In the genomic region with DNA sequence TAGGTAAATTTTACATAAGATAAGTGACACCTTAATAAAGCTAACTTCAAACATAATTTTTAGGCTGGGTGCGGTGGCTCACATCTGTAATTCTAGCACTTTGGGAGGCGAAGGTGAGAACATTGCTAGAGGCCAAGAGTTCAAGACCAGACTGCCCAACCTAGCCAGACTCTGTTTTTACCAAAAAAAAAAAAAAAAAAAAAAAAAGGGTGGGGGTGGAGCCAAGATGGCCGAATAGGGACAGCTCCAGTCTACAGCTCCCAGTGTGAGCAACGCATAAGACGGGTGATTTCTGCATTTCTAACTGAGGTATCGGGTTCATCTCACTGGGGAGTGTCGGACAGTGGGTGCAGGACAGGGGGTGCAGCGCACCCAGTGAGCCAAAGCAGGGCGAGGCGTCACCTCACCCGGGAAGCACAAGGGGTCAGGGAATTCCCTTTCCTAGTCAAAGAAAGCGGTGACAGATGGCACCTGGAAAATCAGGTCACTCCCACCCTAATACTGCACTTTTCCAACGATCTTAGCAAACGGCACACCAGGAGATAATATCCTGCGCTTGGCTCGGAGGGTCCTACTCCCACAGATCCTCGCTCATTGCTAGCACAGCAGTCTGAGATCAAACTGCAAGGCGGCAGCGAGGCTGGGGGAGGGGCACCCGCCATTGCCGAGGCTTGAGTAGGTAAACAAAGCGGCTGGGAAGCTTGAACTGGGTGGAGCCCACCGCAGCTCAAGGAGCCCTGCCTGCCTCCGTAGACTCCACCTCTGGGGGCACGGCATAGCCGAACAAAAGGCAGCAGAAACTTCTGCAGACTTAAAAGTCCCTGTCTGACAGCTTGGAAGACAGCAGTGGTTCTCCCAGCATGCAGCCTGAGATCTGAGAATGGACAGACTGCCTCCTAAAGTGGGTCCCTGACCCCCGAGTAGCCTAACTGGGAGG, we compare ENCODE assay signal across 8 cellular contexts. TPM values are rescaled to one million over a fixed set of nuclear protein-coding genes. Genes with fewer than 3 reads are reported as not detected.
DNase-seq lines count a peak whose midpoint lies in the region; ATAC-seq and TF ChIP-seq lines count a peak whose summit lies in the region.
"Not testable (repeated sequence)": the region's sequence is repeated elsewhere in the genome, so short reads cannot be mapped to it uniquely, and the experiment has no call there.

No MANE protein-coding gene starts in this region.

- H3K27ac Mint-ChIP-seq in central memory CD8-positive, alpha-beta T cell (ENCODE audit: low read depth): not testable (repeated sequence)

- H3K9me3 Mint-ChIP-seq in central memory CD8-positive, alpha-beta T cell: not testable (repeated sequence)

- intact Hi-C loops in Panc1 (cut with micrococcal nuclease; ENCODE audit: unreplicated experiment): not testable (repeated sequence)

- H3K27me3 Mint-ChIP-seq in central memory CD8-positive, alpha-beta T cell: not testable (repeated sequence)

- not testable (repeated sequence) for DNase-seq in Panc1 (ENCODE audit: low read depth, low spot score); central memory CD8-positive, alpha-beta T cell (ENCODE audit: low spot score in 2 of 2)
- DNase-seq in activated T-cell treated with anti-CD3 and anti-CD28 coated beads, Interleukin-2, amount 50 U/mL, for 1 hour: peak; percentile 53
- peak in 1 of 2 donors; percentile 62 for DNase-seq in cardiac muscle cell (ENCODE audit: low read depth in 1 of 2, low spot score in 1 of 2)

- CTCF ChIA-PET in Panc1 (lab: Charles Lee): interaction anchor here (0.6 kb wide), 1 partner anchor 33 kb away, joined by 5 read pairs; no protein-coding TSS in a partner anchor

- H3K36me3 ChIP-seq in ACC112 (ENCODE audit: insufficient read depth, low read length); HUES48 (ENCODE audit: control insufficient read depth, insufficient read depth, low read length); Panc1 (ENCODE audit: control insufficient read depth, insufficient read depth, low read length); cardiac muscle cell; mesodermal cell (ENCODE audit: control insufficient read depth, insufficient read depth, low read length); skeletal muscle tissue (ENCODE audit: control insufficient read depth in 3 of 3, insufficient read depth in 3 of 3, low read length in 3 of 3): not testable (repeated sequence)

- H3K27ac ChIP-seq in ACC112 (ENCODE audit: low read depth, low read length); mesodermal cell (ENCODE audit: low read depth, low read length, severe bottlenecking); skeletal muscle tissue (ENCODE audit: low read depth, low read length): not testable (repeated sequence)
- H3K27ac ChIP-seq in HUES48 (ENCODE audit: low read depth, low read length): peak overlapping the region; percentile 68
- peak overlapping the region; percentile 29 for H3K27ac ChIP-seq in Panc1 (ENCODE audit: low read length)
- peak overlapping the region; percentile 30 for H3K27ac ChIP-seq in cardiac muscle cell

- H3K4me3 ChIP-seq in ACC112 (ENCODE audit: low read depth, low read length) (peak overlapping the region; percentile 67), HUES48 (ENCODE audit: low read depth, low read length) (peak overlapping the region; percentile 75), Panc1 (ENCODE audit: low read depth in 2 of 2, low read length in 2 of 2) (peak overlapping the region; percentile 44 to 65), cardiac muscle cell (peak overlapping the region; percentile 25), mesodermal cell (ENCODE audit: extremely low read depth, insufficient read depth, low read length, poor library complexity, severe bottlenecking) (peak overlapping the region; percentile 23), skeletal muscle tissue (ENCODE audit: low read length in 3 of 3) (peak overlapping the region; percentile 65 to 67 (median 67))

- not testable (repeated sequence) for H3K79me2 ChIP-seq in ACC112 (ENCODE audit: control insufficient read depth, insufficient read depth, low read length, unreplicated experiment)

- H3K4me1 ChIP-seq in ACC112 (ENCODE audit: control insufficient read depth, insufficient read depth, low read length, unreplicated experiment) (peaks cover 14% of the 10 kb centered on the region), cardiac muscle cell (ENCODE audit: low read depth) (peaks cover 11% of the 10 kb centered on the region)
- H3K4me1 ChIP-seq in HUES48 (ENCODE audit: control insufficient read depth, insufficient read depth, low read length); Panc1 (ENCODE audit: control insufficient read depth, insufficient read depth, low read length); mesodermal cell (ENCODE audit: control insufficient read depth, insufficient read depth, low read length, poor library complexity, severe bottlenecking); skeletal muscle tissue (ENCODE audit: control insufficient read depth in 3 of 3, insufficient read depth in 3 of 3, low read length in 3 of 3): not testable (repeated sequence)

- 36% methylated on average over 19 to 20 of the region's 27 CpGs for WGBS in mesodermal cell (ENCODE audit: insufficient coverage in 2 of 2), 2 experiments

- in situ Hi-C loops in Panc1 (cut with HindIII; ENCODE audit: low pct_unique_long_range_greater_than_20kb, low sequenced_read_pairs): not testable (repeated sequence)

- not testable (repeated sequence) for TF ChIP-seq CTCF in Panc1 (IDR thresholded peaks at IDR 0.05); cardiac muscle cell (IDR thresholded peaks at IDR 0.05; ENCODE audit: low read depth, low read length)

- BruUV-seq in Panc1 (replicated peaks; lab: Mats Ljungman, UMichigan): not testable (repeated sequence)

- peak overlapping the region; percentile 80 for H3K9ac ChIP-seq in HUES48 (ENCODE audit: low read depth, low read length)
- H3K9ac ChIP-seq in skeletal muscle tissue (ENCODE audit: low read depth in 1 of 3, low read length in 3 of 3): peak overlapping the region; percentile 53 to 71 (median 57)

- not testable (repeated sequence) for H3K9me3 ChIP-seq in HUES48 (ENCODE audit: control insufficient read depth, insufficient read depth, low read length); Panc1 (ENCODE audit: control insufficient read depth, insufficient read depth, low read depth, low read length); cardiac muscle cell (ENCODE audit: low read depth); mesodermal cell (ENCODE audit: control insufficient read depth, low read length); skeletal muscle tissue (ENCODE audit: control insufficient read depth in 3 of 3, low read length in 3 of 3)

- H3K4me1 Mint-ChIP-seq in central memory CD8-positive, alpha-beta T cell: peaks cover 53% of the 10 kb centered on the region

- H2AFZ ChIP-seq in ACC112 (ENCODE audit: low read length, unreplicated experiment): not testable (repeated sequence)

- POLR2A ChIA-PET in Panc1 (lab: Charles Lee): interaction anchor here (0.6 kb wide), 1 partner anchor 100 kb away, joined by 3 read pairs; no protein-coding TSS in a partner anchor

- not testable (repeated sequence) for H3K36me3 Mint-ChIP-seq in central memory CD8-positive, alpha-beta T cell (ENCODE audit: insufficient read depth)

- peak; percentile 45; the same call in 1 of the 2 replicates for ATAC-seq in Panc1
- ATAC-seq in central memory CD8-positive, alpha-beta T cell (replicated peaks; ENCODE audit: extremely low read depth, poor library complexity, severe bottlenecking): not testable (repeated sequence)

- peak overlapping the region; percentile 49 for H3K4me3 Mint-ChIP-seq in central memory CD8-positive, alpha-beta T cell

- H3K27me3 ChIP-seq in ACC112 (ENCODE audit: insufficient read depth, low read length); HUES48 (ENCODE audit: control insufficient read depth, insufficient read depth, low read length); Panc1 (ENCODE audit: control insufficient read depth, insufficient read depth, low read length); cardiac muscle cell; skeletal muscle tissue (ENCODE audit: control insufficient read depth in 3 of 3, insufficient read depth in 3 of 3, low read length in 3 of 3): not testable (repeated sequence)

RNA-seq across cellular contexts. Expression of gene GCH1, which starts 32.2 kb away (rescaled TPM):
- total RNA-seq in Panc1 (2021; ENCODE audit: unreplicated experiment) (3.6 TPM), cardiac muscle cell (3.5 and 4.3 TPM in 2 replicates), skeletal muscle tissue (9.9 TPM)
- 1.4 TPM for polyA plus RNA-seq in Panc1 (2012; ENCODE audit: insufficient read length)
- polyA plus RNA-seq in cardiac muscle cell: 2.5 and 3.0 TPM in 2 replicates
- 4.7 TPM for polyA plus RNA-seq in mesodermal cell (2013, experiment 1 of 2)
- polyA plus RNA-seq in mesodermal cell (2013, experiment 2 of 2): 3.3 TPM

Comparison
In these comparisons a context has a peak if more than half of its experiments do, and no peak if none do; other contexts are left out.
1. H3K4me3 ChIP-seq: peak in every context shown above with its lines; median percentile 75 in HUES48; 67 in ACC112; 67 in skeletal muscle tissue; 54 in Panc1; 25 in cardiac muscle cell; 23 in mesodermal cell.